Comparison of ENCODE assay signal across 13 cellular contexts in the genomic region with DNA sequence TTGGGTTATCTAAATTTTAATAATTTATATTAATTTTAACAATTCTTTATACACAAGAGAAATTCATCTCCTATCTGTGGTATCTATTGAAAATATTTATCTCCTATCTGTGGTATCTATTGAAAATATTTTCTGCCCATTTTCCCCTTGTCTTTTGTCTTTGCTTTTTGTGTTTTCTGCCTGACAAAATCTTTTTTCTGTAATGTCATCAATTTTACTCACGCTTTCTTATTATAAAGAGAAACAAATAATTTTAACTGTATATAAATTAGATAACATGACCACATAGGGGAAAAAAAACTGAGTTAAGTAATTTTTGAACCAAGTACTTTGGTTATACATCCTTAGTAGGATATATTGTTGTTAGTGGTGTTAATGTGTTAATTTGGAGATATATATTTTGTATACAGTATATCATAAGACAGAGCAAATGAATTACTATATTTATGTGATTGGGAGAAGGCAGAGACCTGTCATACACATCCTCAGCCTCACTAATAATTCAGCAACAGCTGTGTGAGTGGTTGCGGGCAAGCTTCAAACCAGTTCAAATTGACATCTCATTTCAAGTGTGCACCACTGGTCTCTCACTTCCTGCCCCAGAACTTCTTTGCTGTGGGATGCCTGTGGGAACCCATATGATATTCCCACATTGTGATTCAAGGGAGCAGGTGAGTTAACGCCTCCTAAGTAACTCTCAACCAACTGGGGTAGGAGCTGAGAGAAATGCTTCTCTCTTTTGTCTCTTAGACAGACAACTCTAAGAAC.
DNase-seq lines count a peak whose midpoint lies in the region; ATAC-seq, FAIRE-seq and TF ChIP-seq lines count a peak whose summit lies in the region.
"Had no signal": no experiment of that assay in that cellular context is flagged by ENCODE, and none has a peak within 500 bp of the region (broad histone marks: within the 10 kb centered on the region; RNA-seq: fewer than 3 reads in every experiment).

No MANE protein-coding gene starts in this region.

- no peak overlapping the region for H3K14ac ChIP-seq in trophoblast cell (ENCODE audit: low read length)

- H3K4me3 ChIP-seq in A549 (no peak overlapping the region), SJCRH30 (no peak overlapping the region), trophoblast cell (ENCODE audit: low read depth, low read length) (no peak overlapping the region)
- H3K4me3 ChIP-seq: GM23248 had no signal

- no peak for TF ChIP-seq POLR2A in A549 (IDR thresholded peaks at IDR 0.05; ENCODE audit: low read length)
- no peak for TF ChIP-seq POLR2A in H54 (IDR thresholded peaks at IDR 0.05; ENCODE audit: low read depth, low read length)

- peak overlapping the region; percentile 33 for H3K9ac ChIP-seq in trophoblast cell (ENCODE audit: low read length)
- H3K9ac ChIP-seq: GM23248 had no signal

- WGBS in A549 (ENCODE audit: missing lambda C conversion rate) = 92% methylated on average over 3 of the region's 3 CpGs
- no CpG with 5 or more reads among the region's 3 CpGs for WGBS in trophoblast cell (ENCODE audit: extremely low coverage, insufficient coverage, insufficient read length)

- no peak overlapping the region for H4K12ac ChIP-seq in trophoblast cell (ENCODE audit: low read depth, low read length)

- FAIRE-seq in A549 (lab: Jason Lieb, UNC) = no peak
- FAIRE-seq in H54 (lab: Jason Lieb, UNC) = peak; percentile 15
- FAIRE-seq: A204.1 had no signal

- no peak overlapping the region for H3K4ac ChIP-seq in trophoblast cell (ENCODE audit: low read depth, low read length)

- H3K23ac ChIP-seq in trophoblast cell (ENCODE audit: low read length) = no peak overlapping the region

- H3K36me3 ChIP-seq in SJCRH30 (no peaks in the 10 kb centered on the region), trophoblast cell (ENCODE audit: control insufficient read depth in 1 of 2, insufficient read depth in 2 of 2, low read length in 2 of 2) (no peaks in the 10 kb centered on the region)
- H3K36me3 ChIP-seq: BE2C had no signal

- no peak overlapping the region for H2AK5ac ChIP-seq in trophoblast cell (ENCODE audit: low read length)

- TF ChIP-seq RAD21 in A549 (conservative IDR thresholded peaks at IDR 0.05 in 1 of 2, IDR thresholded peaks at IDR 0.05 in 1 of 2) = no peak

- H3K4me2 ChIP-seq in A549 (no peak overlapping the region), trophoblast cell (ENCODE audit: low read length) (no peak overlapping the region)

- no peak overlapping the region for H2BK5ac ChIP-seq in trophoblast cell (ENCODE audit: low read depth, low read length, poor library complexity)

- H3K18ac ChIP-seq in trophoblast cell (ENCODE audit: low read length) = no peak overlapping the region

- no peaks in the 10 kb centered on the region; the same call in 1 of the 2 replicates for H3K27me3 ChIP-seq in SJCRH30
- H3K27me3 ChIP-seq in trophoblast cell (ENCODE audit: insufficient read depth, low read length) = no peaks in the 10 kb centered on the region
- H3K27me3 ChIP-seq: BE2C had no signal

- DNase-seq in A549 (ENCODE audit: low read depth in 1 of 2, low spot score in 1 of 2) = no peak
- DNase-seq in H54 (ENCODE audit: insufficient read length, low spot score) = no peak
- peak; percentile 24 to 62 for DNase-seq in SJCRH30
- no peak for DNase-seq in trophoblast cell
- no peak for DNase-seq in MV-4-11 (lab: John Stamatoyannopoulos, UW)
- DNase-seq: BE2C; CD4-positive, alpha-beta memory T cell; GM23248; H7 had no signal

- no peak for TF ChIP-seq EP300 in A549 (IDR thresholded peaks at IDR 0.05)

- H3K27ac ChIP-seq in A549 (no peak overlapping the region), SJCRH30 (peak overlapping the region; percentile 22; the same call in 1 of the 2 replicates), trophoblast cell (ENCODE audit: low read depth, low read length) (no peak overlapping the region)
- H3K27ac ChIP-seq: C4-2B, GM23248 had no signal

- H2BK120ac ChIP-seq in trophoblast cell (ENCODE audit: insufficient read depth, low read length, poor library complexity) = no peak overlapping the region

- H4K91ac ChIP-seq in trophoblast cell (ENCODE audit: low read depth, low read length) = no peak overlapping the region

- no peak overlapping the region for H2AFZ ChIP-seq in trophoblast cell (ENCODE audit: insufficient read depth, low read length, poor library complexity)
- H2AFZ ChIP-seq: GM23248 had no signal

- H4K8ac ChIP-seq in trophoblast cell (ENCODE audit: low read depth, low read length) = no peak overlapping the region

- H2BK12ac ChIP-seq in trophoblast cell (ENCODE audit: low read length) = no peak overlapping the region

- no peaks in the 10 kb centered on the region for H3K9me3 ChIP-seq in A549
- H3K9me3 ChIP-seq in SJCRH30 (replicated peaks) = no peaks in the 10 kb centered on the region
- H3K9me3 ChIP-seq in trophoblast cell (ENCODE audit: insufficient read depth, low read depth, low read length) = no peaks in the 10 kb centered on the region
- H3K9me3 ChIP-seq: BE2C had no signal

- no peaks in the 10 kb centered on the region for H3K79me2 ChIP-seq in trophoblast cell (ENCODE audit: control insufficient read depth, insufficient read depth, low read length, poor library complexity)

- TF ChIP-seq CTCF in A549 (IDR thresholded peaks at IDR 0.05) = no peak

- POLR2A ChIA-PET in A549 (lab: Yijun Ruan, JAX) = no interaction called here

- H3K79me1 ChIP-seq in trophoblast cell (ENCODE audit: low read length) = no peaks in the 10 kb centered on the region

- CTCF ChIA-PET in A549 (lab: Yijun Ruan, JAX) = no interaction called here

- no peaks in the 10 kb centered on the region for H3K4me1 ChIP-seq in A549
- H3K4me1 ChIP-seq in SJCRH30 = peaks cover 16% of the 10 kb centered on the region; the same call in 1 of the 2 replicates
- H3K4me1 ChIP-seq in trophoblast cell (ENCODE audit: control insufficient read depth in 1 of 2, insufficient read depth in 2 of 2, low read length in 2 of 2) = no peaks in the 10 kb centered on the region
- H3K4me1 ChIP-seq: BE2C had no signal

- ATAC-seq in A549 = no peak
- no peak for ATAC-seq in HG02840 (IDR thresholded peaks at IDR 0.05; ENCODE audit: low FRiP score, unreplicated experiment)
- ATAC-seq in GM18520 (IDR thresholded peaks at IDR 0.05; ENCODE audit: unreplicated experiment) = no peak

TF ChIP-seq in A549, 52 proteins besides CTCF, POLR2A, EP300 and RAD21:
- peak; percentile 39 for TF ChIP-seq MAFK (IDR thresholded peaks at IDR 0.05; ENCODE audit: partially characterized antibody)
- TF ChIP-seq CBX2 (IDR thresholded peaks at IDR 0.05; ENCODE audit: borderline replicate concordance, low read depth) = no peak

Comparison
In these comparisons a context has a peak if more than half of its experiments do, and no peak if none do; other contexts are left out.
1. DNase-seq: peak in SJCRH30 (2 of 2); none in A549 (0 of 2), H54 (single experiment), trophoblast cell (0 of 2) and MV-4-11 (single experiment).